In the genomic region with DNA sequence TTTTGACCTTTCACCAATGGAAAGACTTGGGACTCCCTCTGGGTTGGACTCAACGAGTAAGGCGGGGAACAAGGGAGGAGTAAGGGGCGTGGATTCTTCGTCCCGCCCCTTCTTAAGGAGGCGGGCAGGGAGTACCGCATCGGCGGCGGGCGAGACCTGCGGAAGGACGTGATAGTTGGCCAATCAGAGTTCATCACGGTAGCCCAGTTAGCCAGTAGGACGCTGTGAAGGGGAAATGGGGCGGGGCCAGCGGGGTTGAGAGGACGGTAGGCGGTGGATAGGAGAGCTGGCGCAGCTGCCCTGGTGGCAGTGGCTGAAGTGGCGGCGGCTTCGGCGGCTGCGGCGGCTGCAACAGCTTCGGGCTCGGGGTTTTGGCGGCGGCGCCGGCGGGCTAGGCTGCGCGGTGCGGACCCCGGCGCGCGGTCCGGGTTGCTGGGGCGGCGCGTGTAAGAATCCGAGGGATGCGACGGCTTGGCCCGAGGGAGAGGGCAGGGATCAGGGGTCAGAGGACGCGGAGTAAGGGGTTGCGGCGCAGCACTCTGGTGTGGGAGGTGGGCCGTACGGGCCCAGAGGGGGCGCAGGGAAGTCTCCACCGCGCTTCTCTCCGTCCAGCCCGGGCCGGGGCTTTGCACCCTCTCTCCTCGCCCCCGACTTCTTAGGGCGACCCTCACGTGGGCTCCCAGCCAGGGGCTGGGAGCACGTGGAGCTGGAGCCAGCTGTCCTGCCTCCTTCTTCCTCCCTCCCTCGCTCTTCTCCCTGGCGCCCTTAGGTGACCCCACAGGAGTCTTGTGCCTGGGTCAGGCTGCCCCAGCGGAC, we compare ENCODE assay signal across 8 cellular contexts. TPM values are rescaled to one million over a fixed set of nuclear protein-coding genes. Genes with fewer than 3 reads are reported as not detected.
DNase-seq lines count a peak whose midpoint lies in the region; TF ChIP-seq lines count a peak whose summit lies in the region.

TSS of gene TPCN1 (plus strand) at position 284 of the 816 bp plus-strand sequence. CDS start 5,389 bp downstream, outside the sequence.

- peak within 1 kb of the TSS; percentile 53 for H2AFZ ChIP-seq in MM.1S (ENCODE audit: low read length)

- in situ Hi-C loops in HAP-1 (cut with MboI; ENCODE audit: low sequenced_read_pairs): no loop called here

- H3K9me2 ChIP-seq in MM.1S (replicated peaks; ENCODE audit: insufficient read depth, low read length): no peaks in the 10 kb centered on the region

- H3K27ac Mint-ChIP-seq in neural crest cell (ENCODE audit: unreplicated experiment): peak within 1 kb of the TSS; percentile 9

- H3K4me1 ChIP-seq in HAP-1: peaks cover 19% of the 10 kb centered on the region
- H3K4me1 ChIP-seq in MM.1S (ENCODE audit: low read length): no peaks in the 10 kb centered on the region
- peaks cover 29% of the 10 kb centered on the region for H3K4me1 ChIP-seq in stomach smooth muscle (ENCODE audit: control insufficient read depth, insufficient read depth, low read length)

- peaks cover 19% of the 10 kb centered on the region for H3K79me2 ChIP-seq in MM.1S (ENCODE audit: low read length)

- H3K4me3 Mint-ChIP-seq in neural crest cell: peak within 1 kb of the TSS; percentile 94

- no peaks in the 10 kb centered on the region for H3K36me3 Mint-ChIP-seq in neural crest cell (ENCODE audit: low read depth)

- no peaks in the 10 kb centered on the region for H3K9me3 Mint-ChIP-seq in neural crest cell

- H3K4me2 ChIP-seq in MM.1S (ENCODE audit: low read depth, low read length): peak within 1 kb of the TSS; percentile 89

- peaks cover 9% of the 10 kb centered on the region; the same call in 1 of the 2 replicates for H3F3A ChIP-seq in MM.1S (ENCODE audit: insufficient read depth, low read length)

- no peaks in the 10 kb centered on the region for H3K9me3 ChIP-seq in HAP-1
- H3K9me3 ChIP-seq in MM.1S (replicated peaks; ENCODE audit: insufficient read depth, low read length): no peaks in the 10 kb centered on the region
- H3K9me3 ChIP-seq in stomach smooth muscle (ENCODE audit: control insufficient read depth in 2 of 2, low read length in 2 of 2): no peaks in the 10 kb centered on the region

- H3K27ac ChIP-seq in MM.1S (ENCODE audit: low read length) (peak within 1 kb of the TSS; percentile 59; the same call in 1 of the 2 replicates), stomach smooth muscle (ENCODE audit: low read length) (peak within 1 kb of the TSS; percentile 82)

- TF ChIP-seq CTCF in MM.1S (IDR thresholded peaks at IDR 0.05; ENCODE audit: low read length) (no peak), fibroblast of villous mesenchyme (IDR thresholded peaks at IDR 0.05; ENCODE audit: insufficient read depth, low read depth, low read length) (no peak), neural crest cell (conservative IDR thresholded peaks at IDR 0.05) (no peak)

- H3K4me3 ChIP-seq in HAP-1 (peak within 1 kb of the TSS; percentile 69), MM.1S (ENCODE audit: low read length) (peak within 1 kb of the TSS; percentile 75), fibroblast of villous mesenchyme (ENCODE audit: low read depth, low read length) (peak within 1 kb of the TSS; percentile 93), stomach smooth muscle (ENCODE audit: low read length in 2 of 2) (peak within 1 kb of the TSS; percentile 92 to 96)

- peaks cover 1% of the 10 kb centered on the region for H3K36me3 ChIP-seq in HAP-1 (replicated peaks)
- no peaks in the 10 kb centered on the region for H3K36me3 ChIP-seq in MM.1S (replicated peaks; ENCODE audit: insufficient read depth, low read length)
- no peaks in the 10 kb centered on the region for H3K36me3 ChIP-seq in stomach smooth muscle (ENCODE audit: control insufficient read depth in 2 of 2, insufficient read depth in 2 of 2, low read length in 2 of 2)

- H3K9ac ChIP-seq in MM.1S (ENCODE audit: low read length) (peak within 1 kb of the TSS; percentile 80), stomach smooth muscle (ENCODE audit: low read length in 2 of 2) (peak within 1 kb of the TSS; percentile 74 to 82)

- peaks cover 34% of the 10 kb centered on the region for H3K4me1 Mint-ChIP-seq in neural crest cell

- H3K27me3 ChIP-seq in HAP-1 (ENCODE audit: low read depth): no peaks in the 10 kb centered on the region
- H3K27me3 ChIP-seq in MM.1S (replicated peaks; ENCODE audit: insufficient read depth, low read length): no peaks in the 10 kb centered on the region
- H3K27me3 ChIP-seq in stomach smooth muscle (ENCODE audit: control insufficient read depth in 1 of 2, insufficient read depth in 2 of 2, low read length in 2 of 2): no peaks in the 10 kb centered on the region

- peak; percentile 100 for DNase-seq in ELR (ENCODE audit: low read depth)
- DNase-seq in HAP-1 (ENCODE audit: low spot score in 2 of 2): peak; percentile 100
- DNase-seq in MM.1S: peak; percentile 96
- peak; percentile 99 for DNase-seq in SIG-M5 (lab: John Stamatoyannopoulos, UW)
- DNase-seq in activated gamma-delta T cell (lab: John Stamatoyannopoulos, UW): peak; percentile 86
- DNase-seq in fibroblast of villous mesenchyme (ENCODE audit: low read depth): peak; percentile 100
- peak; percentile 98 for DNase-seq in neural crest cell (ENCODE audit: low read depth, low spot score)

- no peaks in the 10 kb centered on the region for H4K20me1 ChIP-seq in MM.1S (ENCODE audit: insufficient read depth, low read length)

- no peaks in the 10 kb centered on the region for H3K27me3 Mint-ChIP-seq in neural crest cell (ENCODE audit: low read depth)

RNA-seq across cellular contexts. Expression of gene TPCN1, which starts in this region (rescaled TPM):
- total RNA-seq in fibroblast of villous mesenchyme (15.8 and 25.9 TPM in 2 replicates), neural crest cell (18.3 and 18.9 TPM in 2 replicates)

Comparison
In these comparisons a context has a peak if more than half of its experiments do, and no peak if none do; other contexts are left out.
1. Peak in every context shown above with its lines: DNase-seq, H3K4me3 ChIP-seq and H3K27ac ChIP-seq.